ENCODE assay signal across 20 cellular contexts in genomic region chr18:56353676-56354260, GRCh38.
A peak's percentile ranks its signal among the peaks of the same experiment; 100 is the strongest.
DNase-seq lines count a peak whose midpoint lies in the region; ATAC-seq, FAIRE-seq and TF ChIP-seq lines count a peak whose summit lies in the region.
"Had no signal": no experiment of that assay in that cellular context is flagged by ENCODE, and none has a peak within 500 bp of the region (broad histone marks: within the 10 kb centered on the region; RNA-seq: fewer than 3 reads in every experiment).

No MANE protein-coding gene starts in this region.

- H3K9ac ChIP-seq in kidney (ENCODE audit: low read length in 2 of 2) = no peak overlapping the region

- CTCF ChIA-PET in WTC11 (lab: Charles Lee) = no interaction called here

- no peaks in the 10 kb centered on the region for H3K36me3 ChIP-seq in kidney (ENCODE audit: control insufficient read depth in 1 of 2, insufficient read depth in 2 of 2, low read length in 2 of 2)
- H3K36me3 ChIP-seq: BE2C, HAP-1 had no signal

- no peak for ATAC-seq in WTC11
- ATAC-seq: GM12878, HepG2 had no signal

- H3K27me3 Mint-ChIP-seq in WTC11 (ENCODE audit: low read depth) = no peaks in the 10 kb centered on the region
- H3K27me3 Mint-ChIP-seq: CD4-positive, alpha-beta T cell; IgD-negative memory B cell had no signal

- H3K36me3 Mint-ChIP-seq in WTC11 = peaks cover 18% of the 10 kb centered on the region

- peak; percentile 94 for FAIRE-seq in kidney (lab: Jason Lieb, UNC)
- FAIRE-seq: GM12878, H1, HepG2 had no signal

- H3K4me3 ChIP-seq in AG10803 (ENCODE audit: low read length) (no peak overlapping the region), kidney (ENCODE audit: low read length in 2 of 2) (no peak overlapping the region)
- H3K4me3 ChIP-seq: GM12878, HAP-1 had no signal

- TF ChIP-seq CTCF in AG10803 (conservative IDR thresholded peaks at IDR 0.05; ENCODE audit: low read length) (no peak), WTC11 (IDR thresholded peaks at IDR 0.05) (no peak), kidney (IDR thresholded peaks at IDR 0.05; ENCODE audit: borderline replicate concordance, extremely low read depth, insufficient read depth) (no peak)

- DNase-seq in AG10803 (ENCODE audit: low read depth) = peak; percentile 76
- no peak for DNase-seq in WTC11 (ENCODE audit: low spot score)
- DNase-seq in fibroblast of gingiva (ENCODE audit: low read depth) = peak; percentile 51
- no peak for DNase-seq in kidney
- DNase-seq in kidney glomerular epithelial cell (lab: John Stamatoyannopoulos, UW) = no peak
- DNase-seq in medulla oblongata (ENCODE audit: extremely low spot score) = no peak
- DNase-seq in COLO668 (lab: John Stamatoyannopoulos, UW; ENCODE audit: unreplicated experiment) = no peak
- no peak for DNase-seq in CD1c-positive myeloid dendritic cell (ENCODE audit: extremely low spot score)
- DNase-seq: 8988T; BE2C; C1 segment of cervical spinal cord; CD4-positive, alpha-beta T cell; DMS153; DMS79; KBM-7 had no signal

- POLR2A ChIA-PET in WTC11 (lab: Charles Lee) = no interaction called here

- no peak overlapping the region for H3K27ac Mint-ChIP-seq in WTC11
- H3K27ac Mint-ChIP-seq: CD4-positive, alpha-beta T cell; IgD-negative memory B cell had no signal

- H3K27ac ChIP-seq in kidney (ENCODE audit: low read depth in 2 of 2, low read length in 2 of 2) = no peak overlapping the region

- peaks cover 41% of the 10 kb centered on the region for H3K9me3 Mint-ChIP-seq in WTC11
- H3K9me3 Mint-ChIP-seq: CD4-positive, alpha-beta T cell had no signal

- no peaks in the 10 kb centered on the region for H3K9me3 ChIP-seq in kidney (ENCODE audit: control insufficient read depth in 1 of 2, low read length in 2 of 2)
- H3K9me3 ChIP-seq: BE2C, HAP-1 had no signal

- intact Hi-C loops in kidney (cut with DNase I) = no loop called here

- peaks cover 11% of the 10 kb centered on the region for H3K4me1 Mint-ChIP-seq in WTC11
- H3K4me1 Mint-ChIP-seq: IgD-negative memory B cell had no signal

- H3K4me1 ChIP-seq in kidney (ENCODE audit: control insufficient read depth in 1 of 2, insufficient read depth in 1 of 2, low read depth in 1 of 2, low read length in 2 of 2) = no peaks in the 10 kb centered on the region
- H3K4me1 ChIP-seq: BE2C, HAP-1 had no signal

- no peak overlapping the region for H3K4me3 Mint-ChIP-seq in WTC11
- H3K4me3 Mint-ChIP-seq: CD4-positive, alpha-beta T cell; IgD-negative memory B cell had no signal

TF ChIP-seq in WTC11, 78 proteins besides CTCF, POLR2A, EP300 and RAD21:
- no peak for TF ChIP-seq ELF4 (CRISPR knock-in tag; IDR thresholded peaks at IDR 0.05; ENCODE audit: low read depth)
- peak; percentile 95 for TF ChIP-seq HMGA2 (CRISPR knock-in tag; IDR thresholded peaks at IDR 0.05)
- TF ChIP-seq KAT7 (CRISPR knock-in tag; IDR thresholded peaks at IDR 0.05; ENCODE audit: borderline replicate concordance) = no peak

Comparison
In these comparisons a context has a peak if more than half of its experiments do, and no peak if none do; other contexts are left out.
1. DNase-seq: peak in AG10803 (single experiment) and fibroblast of gingiva (single experiment); none in WTC11 (single experiment), kidney (single experiment), kidney glomerular epithelial cell (single experiment), medulla oblongata (single experiment), COLO668 (single experiment) and CD1c-positive myeloid dendritic cell (single experiment).